Comparison of ENCODE assay signal across 34 cellular contexts in genomic region chr6:67976486-67976885, GRCh38.
"Had no signal": no experiment of that assay in that cellular context is flagged by ENCODE, and none has a peak within 500 bp of the region (broad histone marks: within the 10 kb centered on the region; RNA-seq: fewer than 3 reads in every experiment).

No MANE protein-coding gene starts in this region.

- H3K4me3 ChIP-seq: adrenal gland, ascending aorta, body of pancreas, breast epithelium, cardiac muscle cell had no signal

- H3K9me3 ChIP-seq: adrenal gland, ascending aorta, body of pancreas, breast epithelium had no signal

- H3K36me3 ChIP-seq: adrenal gland, ascending aorta, brain microvascular endothelial cell, breast epithelium, cardiac muscle cell had no signal

- H3K27me3 ChIP-seq: adrenal gland, ascending aorta, body of pancreas, brain microvascular endothelial cell, breast epithelium, cardiac muscle cell had no signal

- ATAC-seq: activated naive CD4-positive, alpha-beta T cell treated with anti-CD3 and anti-CD28 coated beads, Interleukin-2, amount 50 U/mL, for 72 hours; activated naive CD8-positive, alpha-beta T cell treated with anti-CD3 and anti-CD28 coated beads, Interleukin-2, amount 50 U/mL, for 24 hours; activated T-cell treated with anti-CD3 and anti-CD28 coated beads, Interleukin-2, amount 50 U/mL, for 4 hours; activated T-cell treated with anti-CD3 and anti-CD28 coated beads, Interleukin-2, amount 50 U/mL, for 72 hours; activated T-helper 17 cell treated with anti-CD3 and anti-CD28 coated beads, Interleukin-2, amount 50 U/mL, for 72 hours; body of pancreas had no signal

- H3K4me1 ChIP-seq: adrenal gland, ascending aorta, body of pancreas, breast epithelium had no signal

- DNase-seq: activated effector memory CD4-positive, alpha-beta T cell treated with anti-CD3 and anti-CD28 coated beads, Interleukin-2, amount 50 U/mL, for 16 hours; activated effector memory CD4-positive, alpha-beta T cell treated with Interleukin-2 at 50 U/mL for 16 hours; activated gamma-delta T cell; activated gamma-delta T cell treated with Interleukin-2 at 50 U/mL for 16 hours; activated naive CD4-positive, alpha-beta T cell; activated naive CD4-positive, alpha-beta T cell treated with anti-CD3 and anti-CD28 coated beads for 36 hours; activated naive CD4-positive, alpha-beta T cell treated with anti-CD3 and anti-CD28 coated beads, Interleukin-2, amount 10 ng/mL, durations not matched to agents 7 days and 5 days; activated naive CD4-positive, alpha-beta T cell treated with anti-CD3 and anti-CD28 coated beads, Interleukin-2, amount 50 U/mL, for 16 hours; activated naive CD4-positive, alpha-beta T cell treated with Interleukin-2 at 50 U/mL for 16 hours; activated naive CD8-positive, alpha-beta T cell treated with anti-CD3 and anti-CD28 coated beads for 36 hours; activated naive CD8-positive, alpha-beta T cell treated with anti-CD3 and anti-CD28 coated beads, Interleukin-2, amount 10 ng/mL, durations not matched to agents 7 days and 5 days; activated naive CD8-positive, alpha-beta T cell treated with anti-CD3 and anti-CD28 coated beads, Interleukin-2, amount 50 U/mL, for 24 hours; activated T-cell treated with anti-CD3 and anti-CD28 coated beads, Interleukin-2, amount 50 U/mL, for 1 hour; activated T-cell treated with anti-CD3 and anti-CD28 coated beads, Interleukin-2, amount 50 U/mL, for 24 hours; activated T-cell treated with anti-CD3 and anti-CD28 coated beads, Interleukin-2, amount 50 U/mL, for 4 hours; activated T-cell treated with anti-CD3 and anti-CD28 coated beads, Interleukin-2, amount 50 U/mL, for 48 hours; activated T-cell treated with anti-CD3 and anti-CD28 coated beads, Interleukin-2, amount 50 U/mL, for 72 hours; adrenal gland; amniotic stem cell; amygdala; anterior cingulate cortex; aorta; body of pancreas; brain microvascular endothelial cell; caudate nucleus; central memory CD4-positive, alpha-beta T cell; cerebellar nuclear complex had no signal

- H3K27ac ChIP-seq: adrenal gland, ascending aorta, body of pancreas, brain microvascular endothelial cell, breast epithelium, cardiac muscle cell had no signal

- FAIRE-seq: astrocyte, bronchial epithelial cell had no signal
